Comparison of ENCODE assay signal across 8 cellular contexts in the genomic region with DNA sequence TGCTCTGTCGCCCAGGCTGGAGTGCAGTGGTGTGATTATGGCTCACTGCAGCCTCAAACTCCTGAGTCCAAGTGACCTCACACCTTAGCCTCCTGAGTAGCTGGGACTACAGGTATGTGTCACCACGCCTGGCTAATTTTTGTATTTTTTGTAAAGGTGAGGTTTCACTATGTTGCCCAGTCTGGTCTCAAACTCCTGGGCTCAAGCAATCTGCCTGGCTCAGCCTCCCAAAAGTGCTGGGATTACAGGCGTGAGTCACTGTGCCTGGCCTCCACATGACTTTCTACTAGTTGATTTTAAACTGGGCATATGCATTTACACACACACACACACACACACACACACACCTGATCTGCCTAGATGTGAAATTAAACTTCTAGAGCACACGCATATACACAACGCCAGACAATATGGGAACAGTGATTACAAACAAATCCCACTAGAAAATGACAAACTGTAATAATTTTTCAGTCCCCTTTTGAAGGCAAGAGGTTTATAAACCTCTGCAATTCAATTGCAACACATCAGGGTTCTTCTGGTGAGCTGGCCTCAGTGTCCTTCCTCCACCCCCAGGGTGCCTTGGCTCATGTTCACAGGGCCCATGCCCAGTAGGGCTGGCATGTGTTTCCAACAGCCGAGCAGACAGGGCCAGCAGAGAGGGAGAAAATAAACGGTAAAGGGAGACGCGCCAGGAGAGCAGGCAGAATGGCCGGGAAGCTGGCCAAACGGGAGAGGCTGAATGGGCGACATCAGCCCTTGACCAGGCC. TPM values are rescaled to one million over a fixed set of nuclear protein-coding genes. Genes with fewer than 3 reads are reported as not detected.
A peak's percentile ranks its signal among the peaks of the same experiment; 100 is the strongest.
DNase-seq lines count a peak whose midpoint lies in the region; ATAC-seq and TF ChIP-seq lines count a peak whose summit lies in the region.

No MANE protein-coding gene starts in this region.

- H3F3A ChIP-seq in PC-3 (ENCODE audit: low read length, unreplicated experiment): peaks cover 13% of the 10 kb centered on the region

- H3K9me3 ChIP-seq in PC-3 (ENCODE audit: low read length): no peaks in the 10 kb centered on the region

- H3K27me3 ChIP-seq in PC-3 (ENCODE audit: low read length): no peaks in the 10 kb centered on the region

- peak overlapping the region; percentile 73 for H3K9ac ChIP-seq in PC-3 (ENCODE audit: low read length)

- intact Hi-C loops in PC-3 (cut with micrococcal nuclease): no loop called here

- H3K4me2 ChIP-seq in PC-3 (ENCODE audit: low read length): peak overlapping the region; percentile 59

- no peaks in the 10 kb centered on the region for H3K36me3 ChIP-seq in PC-3 (ENCODE audit: low read depth, low read length)

- CTCF ChIA-PET in PC-3 (lab: Charles Lee): no interaction called here

- H3K4me3 ChIP-seq in AG10803 (ENCODE audit: low read length): no peak overlapping the region
- peak overlapping the region; percentile 15; the same call in 1 of the 2 replicates for H3K4me3 ChIP-seq in PC-3 (ENCODE audit: low read length)
- H3K4me3 ChIP-seq in fibroblast of the aortic adventitia (ENCODE audit: low read depth, low read length): no peak overlapping the region

- H4K20me1 ChIP-seq in PC-3 (ENCODE audit: low read length): no peaks in the 10 kb centered on the region

- H3K79me2 ChIP-seq in PC-3 (ENCODE audit: low read length): no peaks in the 10 kb centered on the region

- no TSS peak for BruUV-seq in PC-3 (replicated peaks; lab: Mats Ljungman, UMichigan)

- H3K4me1 ChIP-seq in PC-3 (ENCODE audit: insufficient read depth, low read length): peaks cover 40% of the 10 kb centered on the region

- no peak for TF ChIP-seq CTCF in AG10803 (conservative IDR thresholded peaks at IDR 0.05; ENCODE audit: low read length)
- no peak for TF ChIP-seq CTCF in PC-3 (conservative IDR thresholded peaks at IDR 0.05; ENCODE audit: low read depth, low read length)
- TF ChIP-seq CTCF in fibroblast of the aortic adventitia (IDR thresholded peaks at IDR 0.05; ENCODE audit: insufficient read depth, low read length): no peak

- H2AFZ ChIP-seq in PC-3 (ENCODE audit: low read length): peak overlapping the region; percentile 64

- peak; percentile 56 for ATAC-seq in PC-3
- no peak for ATAC-seq in HG02623 (IDR thresholded peaks at IDR 0.05; ENCODE audit: unreplicated experiment)
- no peak for ATAC-seq in GM19328 (IDR thresholded peaks at IDR 0.05; ENCODE audit: unreplicated experiment)

- no peaks in the 10 kb centered on the region for H3K9me2 ChIP-seq in PC-3 (replicated peaks; ENCODE audit: low read length)

- POLR2A ChIA-PET in PC-3 (lab: Charles Lee; ENCODE audit: unreplicated experiment): interaction anchor here (0.6 kb wide), 1 partner anchor 651 kb away, joined by 5 read pairs; no protein-coding TSS in a partner anchor

- H3K27ac ChIP-seq in PC-3 (ENCODE audit: low read length): peak overlapping the region; percentile 89

- peak; percentile 67 for DNase-seq in AG10803 (ENCODE audit: low read depth)
- DNase-seq in PC-3: peak; percentile 74
- DNase-seq in fibroblast of the aortic adventitia (ENCODE audit: low read depth): peak; percentile 73
- peak; percentile 62 for DNase-seq in occipital lobe (lab: John Stamatoyannopoulos, UW)
- DNase-seq in NCI-H82 (lab: John Stamatoyannopoulos, UW): no peak
- DNase-seq in OCI-M2 (lab: John Stamatoyannopoulos, UW; ENCODE audit: unreplicated experiment): no peak

RNA-seq across cellular contexts. Expression of gene PARD6B, which starts 31.2 kb away (rescaled TPM):
- total RNA-seq in PC-3 (2014; rRNA removed): 3.7 and 4.3 TPM in 2 replicates
- total RNA-seq in fibroblast of the aortic adventitia (ENCODE audit: low replicate concordance): 1.4 and 1.5 TPM in 2 replicates
- 17.5 TPM for total RNA-seq in occipital lobe

RNA-seq across cellular contexts. Expression of gene BCAS4, which starts 32.2 kb away (rescaled TPM):
- total RNA-seq in PC-3 (2014; rRNA removed) (49.9 and 56.9 TPM in 2 replicates), fibroblast of the aortic adventitia (ENCODE audit: low replicate concordance) (1.5 and 2.7 TPM in 2 replicates), occipital lobe (9.8 TPM)

Comparison
In these comparisons a context has a peak if more than half of its experiments do, and no peak if none do; other contexts are left out.
1. DNase-seq: peak in AG10803 (single experiment), PC-3 (single experiment), fibroblast of the aortic adventitia (single experiment) and occipital lobe (single experiment); none in NCI-H82 (single experiment) and OCI-M2 (single experiment).